Comparison of ENCODE assay signal across 26 cellular contexts in the genomic region with DNA sequence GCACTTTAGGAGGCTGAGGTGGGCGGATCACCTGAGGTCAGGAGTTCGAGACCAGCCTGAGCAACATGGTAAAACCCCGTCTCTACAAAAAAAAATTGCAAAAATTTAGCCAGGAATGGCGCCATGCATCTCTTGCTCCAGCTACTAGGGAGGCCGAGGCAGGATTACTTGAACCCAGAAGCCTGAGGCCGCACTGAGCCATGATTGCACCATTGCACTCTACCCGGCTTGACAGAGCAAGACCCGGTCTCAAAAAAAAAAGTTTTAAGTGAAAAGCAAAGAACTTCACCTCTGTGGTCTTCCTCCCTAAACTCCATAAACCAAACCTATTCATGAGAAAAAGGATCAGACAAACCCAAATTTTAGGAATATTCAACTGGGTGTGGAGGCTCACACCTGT. TPM values are rescaled to one million over a fixed set of nuclear protein-coding genes. Genes with fewer than 3 reads are reported as not detected.
"Had no signal": no experiment of that assay in that cellular context is flagged by ENCODE, and none has a peak within 500 bp of the region (broad histone marks: within the 10 kb centered on the region; RNA-seq: fewer than 3 reads in every experiment).

No MANE protein-coding gene starts in this region.

- H3K4me3 ChIP-seq: adrenal gland, ascending aorta, body of pancreas, MG63, Peyer's patch, SJSA1 had no signal

- H3K9me3 ChIP-seq: adrenal gland, ascending aorta, body of pancreas, MG63, Peyer's patch, SJSA1 had no signal

- H3K27ac ChIP-seq: adrenal gland, ascending aorta, body of pancreas, KMS-11, Peyer's patch, SJSA1 had no signal

- DNase-seq: activated B cell treated with CpG ODN at 0.5 μM for 24 hours; activated CD8-positive, alpha-beta memory T cell treated with anti-CD3 and anti-CD28 coated beads, Interleukin-2, amount 10 ng/mL, durations not matched to agents 7 days and 5 days; activated naive CD4-positive, alpha-beta T cell treated with anti-CD3 and anti-CD28 coated beads, Interleukin-2, amount 50 U/mL, for 16 hours; activated naive CD8-positive, alpha-beta T cell treated with anti-CD3 and anti-CD28 coated beads, Interleukin-2, amount 10 ng/mL, durations not matched to agents 7 days and 5 days; body of pancreas; central memory CD4-positive, alpha-beta T cell; MG63; MV-4-11; NCI-H1092 treated with DMSO at 0.1 percent for 48 hours; NCI-H1417 treated with DMSO at 0.1 percent for 48 hours; NCI-H1694; NCI-H2029; NCI-H2171 treated with DMSO at 0.1 percent for 48 hours; NCI-H226; NCI-H526 treated with DMSO at 0.1 percent for 48 hours; NCI-H82; Peyer's patch; SHP77 had no signal

- H3K9ac ChIP-seq: KMS-11 had no signal

- H3K4me3 Mint-ChIP-seq: activated B cell treated with CpG ODN at 0.5 μM for 24 hours; activated CD8-positive, alpha-beta memory T cell treated with anti-CD3 and anti-CD28 coated beads, Interleukin-2, amount 10 ng/mL, durations not matched to agents 7 days and 5 days; activated naive CD8-positive, alpha-beta T cell treated with anti-CD3 and anti-CD28 coated beads, Interleukin-2, amount 10 ng/mL, durations not matched to agents 7 days and 5 days; T-helper 1 cell treated with Interleukin-12 subunit alpha and Interleukin-12 subunit beta and Interleukin-4 antibody, amounts not matched to agents 30 μg/mL and 1 μg/mL, for 36 hours had no signal

- H3K9me3 Mint-ChIP-seq: activated B cell treated with CpG ODN at 0.5 μM for 24 hours; activated naive CD8-positive, alpha-beta T cell treated with anti-CD3 and anti-CD28 coated beads, Interleukin-2, amount 10 ng/mL, durations not matched to agents 7 days and 5 days; T-helper 1 cell treated with Interleukin-12 subunit alpha and Interleukin-12 subunit beta and Interleukin-4 antibody, amounts not matched to agents 30 μg/mL and 1 μg/mL, for 36 hours had no signal

- H3K27ac Mint-ChIP-seq: activated CD8-positive, alpha-beta memory T cell treated with anti-CD3 and anti-CD28 coated beads, Interleukin-2, amount 10 ng/mL, durations not matched to agents 7 days and 5 days; activated naive CD8-positive, alpha-beta T cell treated with anti-CD3 and anti-CD28 coated beads, Interleukin-2, amount 10 ng/mL, durations not matched to agents 7 days and 5 days; T-helper 1 cell treated with Interleukin-12 subunit alpha and Interleukin-12 subunit beta and Interleukin-4 antibody, amounts not matched to agents 30 μg/mL and 1 μg/mL, for 36 hours had no signal

- H3K27me3 Mint-ChIP-seq: activated B cell treated with CpG ODN at 0.5 μM for 24 hours; activated CD8-positive, alpha-beta memory T cell treated with anti-CD3 and anti-CD28 coated beads, Interleukin-2, amount 10 ng/mL, durations not matched to agents 7 days and 5 days; activated naive CD8-positive, alpha-beta T cell treated with anti-CD3 and anti-CD28 coated beads, Interleukin-2, amount 10 ng/mL, durations not matched to agents 7 days and 5 days had no signal

- ATAC-seq: activated CD8-positive, alpha-beta memory T cell treated with anti-CD3 and anti-CD28 coated beads, Interleukin-2, amount 10 ng/mL, durations not matched to agents 7 days and 5 days; body of pancreas; SK-N-SH treated with all-trans-retinoic acid at 6 μM for 48 hours had no signal

- H3K27me3 ChIP-seq: adrenal gland, ascending aorta, body of pancreas, MG63, Peyer's patch, SJSA1 had no signal

RNA-seq across cellular contexts. Expression of a gene that starts 26.5 kb away (rescaled TPM):
- total RNA-seq: activated B cell treated with CpG ODN at 0.5 μM for 24 hours, ascending aorta, body of pancreas, bronchial epithelial cell, NCI-H460, Peyer's patch, SJSA1 had no signal

RNA-seq across cellular contexts. Expression of a gene that starts 34.2 kb away (rescaled TPM):
- total RNA-seq: ascending aorta, NCI-H460, SJSA1 had no signal
